13 cellular contexts compared by ENCODE assay signal in genomic region chr2:241112592-241112991, GRCh38. TPM values are rescaled to one million over a fixed set of nuclear protein-coding genes. Genes with fewer than 3 reads are reported as not detected.
DNase-seq lines count a peak whose midpoint lies in the region; ATAC-seq lines count a peak whose summit lies in the region.
"Had no signal": no experiment of that assay in that cellular context is flagged by ENCODE, and none has a peak within 500 bp of the region (broad histone marks: within the 10 kb centered on the region; RNA-seq: fewer than 3 reads in every experiment).

No MANE protein-coding gene starts in this region.

- POLR2A ChIA-PET in activated CD4-positive, alpha-beta T cell treated with anti-CD3 and anti-CD28 coated beads for 36 hours (lab: Charles Lee): interaction anchor here (1.1 kb wide), 1 partner anchor 10 kb away, joined by 3 read pairs; the partner anchor contains the start of gene MTERF4

- peaks cover 65% of the 10 kb centered on the region for H3K36me3 Mint-ChIP-seq in activated CD4-positive, alpha-beta T cell treated with anti-CD3 and anti-CD28 coated beads for 36 hours (ENCODE audit: low read depth)
- H3K36me3 Mint-ChIP-seq in T-helper 2 cell treated with Interferon-gamma antibody and Interleukin-4, amounts not matched to agents 5 μg/mL and 100 μg/mL, for 36 hours (ENCODE audit: low read depth): peaks cover 27% of the 10 kb centered on the region
- peaks cover 36% of the 10 kb centered on the region for H3K36me3 Mint-ChIP-seq in activated naive CD8-positive, alpha-beta T cell treated with anti-CD3 and anti-CD28 coated beads, Interleukin-2, amount 50 U/mL, for 24 hours (ENCODE audit: low read depth)

- intact Hi-C loops in activated CD4-positive, alpha-beta T cell treated with anti-CD3 and anti-CD28 coated beads for 36 hours (cut with DNase I, micrococcal nuclease): no loop called here

- peak; percentile 62 for ATAC-seq in activated CD4-positive, alpha-beta T cell treated with anti-CD3 and anti-CD28 coated beads for 36 hours
- peak; percentile 70 for ATAC-seq in activated naive CD8-positive, alpha-beta T cell treated with anti-CD3 and anti-CD28 coated beads, Interleukin-2, amount 50 U/mL, for 24 hours
- ATAC-seq in HG02973 (IDR thresholded peaks at IDR 0.05; ENCODE audit: unreplicated experiment) (no peak), HG03521 (IDR thresholded peaks at IDR 0.05; ENCODE audit: unreplicated experiment) (no peak)
- ATAC-seq: Panc1 had no signal

- H3K4me1 Mint-ChIP-seq in activated CD4-positive, alpha-beta T cell treated with anti-CD3 and anti-CD28 coated beads for 36 hours: peaks cover 31% of the 10 kb centered on the region
- H3K4me1 Mint-ChIP-seq in T-helper 2 cell treated with Interferon-gamma antibody and Interleukin-4, amounts not matched to agents 5 μg/mL and 100 μg/mL, for 36 hours (ENCODE audit: low read depth): peaks cover 13% of the 10 kb centered on the region
- peaks cover 49% of the 10 kb centered on the region for H3K4me1 Mint-ChIP-seq in activated naive CD8-positive, alpha-beta T cell treated with anti-CD3 and anti-CD28 coated beads, Interleukin-2, amount 50 U/mL, for 24 hours
- H3K4me1 Mint-ChIP-seq: neural crest cell had no signal

- CTCF ChIA-PET in activated CD4-positive, alpha-beta T cell treated with anti-CD3 and anti-CD28 coated beads for 36 hours (lab: Charles Lee): interaction anchor here (0.6 to 1.5 kb wide), 3 partner anchors 17 to 1341 kb away, joined by 3 to 6 read pairs (median 4); partner anchors contain the start of gene PPP1R7

- H3K4me3 Mint-ChIP-seq in activated CD4-positive, alpha-beta T cell treated with anti-CD3 and anti-CD28 coated beads for 36 hours: peak overlapping the region; percentile 57
- H3K4me3 Mint-ChIP-seq in T-helper 2 cell treated with Interferon-gamma antibody and Interleukin-4, amounts not matched to agents 5 μg/mL and 100 μg/mL, for 36 hours: peak overlapping the region; percentile 54
- H3K4me3 Mint-ChIP-seq in activated naive CD8-positive, alpha-beta T cell treated with anti-CD3 and anti-CD28 coated beads, Interleukin-2, amount 50 U/mL, for 24 hours: peak overlapping the region; percentile 72
- H3K4me3 Mint-ChIP-seq: neural crest cell had no signal

- peak; percentile 63 for DNase-seq in activated CD4-positive, alpha-beta T cell treated with anti-CD3 and anti-CD28 coated beads for 36 hours
- DNase-seq in activated CD4-positive, alpha-beta T cell treated with anti-CD3 and anti-CD28 coated beads for 1 hour: no peak
- DNase-seq in T-helper 2 cell treated with Interferon-gamma antibody and Interleukin-4, amounts not matched to agents 5 μg/mL and 100 μg/mL, for 36 hours (ENCODE audit: low spot score): no peak
- DNase-seq in activated naive CD8-positive, alpha-beta T cell treated with anti-CD3 and anti-CD28 coated beads, Interleukin-2, amount 50 U/mL, for 24 hours: peak; percentile 48
- peak; percentile 27 to 48 for DNase-seq in stimulated activated CD8-positive, alpha-beta memory T cell treated with anti-CD3 and anti-CD28 coated beads, Interleukin-7, amount 100 ng/mL, for 4 hours (ENCODE audit: low read depth in 2 of 2)
- DNase-seq in putamen (ENCODE audit: low spot score): no peak
- DNase-seq: adrenal gland, DMS 273 treated with DMSO at 0.1 percent for 48 hours, substantia nigra had no signal

- H3K27me3 Mint-ChIP-seq in activated CD4-positive, alpha-beta T cell treated with anti-CD3 and anti-CD28 coated beads for 36 hours: no peaks in the 10 kb centered on the region
- H3K27me3 Mint-ChIP-seq in T-helper 2 cell treated with Interferon-gamma antibody and Interleukin-4, amounts not matched to agents 5 μg/mL and 100 μg/mL, for 36 hours (ENCODE audit: low read depth): no peaks in the 10 kb centered on the region
- no peaks in the 10 kb centered on the region for H3K27me3 Mint-ChIP-seq in activated naive CD8-positive, alpha-beta T cell treated with anti-CD3 and anti-CD28 coated beads, Interleukin-2, amount 50 U/mL, for 24 hours

- no peaks in the 10 kb centered on the region for H3K9me3 Mint-ChIP-seq in activated CD4-positive, alpha-beta T cell treated with anti-CD3 and anti-CD28 coated beads for 36 hours (ENCODE audit: low read depth)
- no peaks in the 10 kb centered on the region for H3K9me3 Mint-ChIP-seq in T-helper 2 cell treated with Interferon-gamma antibody and Interleukin-4, amounts not matched to agents 5 μg/mL and 100 μg/mL, for 36 hours
- H3K9me3 Mint-ChIP-seq in activated naive CD8-positive, alpha-beta T cell treated with anti-CD3 and anti-CD28 coated beads, Interleukin-2, amount 50 U/mL, for 24 hours: no peaks in the 10 kb centered on the region
- H3K9me3 Mint-ChIP-seq: neural crest cell had no signal

- peak overlapping the region; percentile 86 for H3K27ac Mint-ChIP-seq in activated CD4-positive, alpha-beta T cell treated with anti-CD3 and anti-CD28 coated beads for 36 hours
- no peak overlapping the region for H3K27ac Mint-ChIP-seq in T-helper 2 cell treated with Interferon-gamma antibody and Interleukin-4, amounts not matched to agents 5 μg/mL and 100 μg/mL, for 36 hours
- peak overlapping the region; percentile 80 for H3K27ac Mint-ChIP-seq in activated naive CD8-positive, alpha-beta T cell treated with anti-CD3 and anti-CD28 coated beads, Interleukin-2, amount 50 U/mL, for 24 hours

RNA-seq across cellular contexts. Expression of gene MTERF4, which starts 10.5 kb away (rescaled TPM):
- total RNA-seq in activated CD4-positive, alpha-beta T cell treated with anti-CD3 and anti-CD28 coated beads for 36 hours: 10 to 100 TPM; 34.4 to 34.5 TPM

RNA-seq across cellular contexts. Expression of gene PASK, which starts 36.7 kb away (rescaled TPM):
- 10 to 100 TPM; 62.9 to 88.1 TPM for total RNA-seq in activated CD4-positive, alpha-beta T cell treated with anti-CD3 and anti-CD28 coated beads for 36 hours

RNA-seq across cellular contexts. Expression of gene PPP1R7, which starts 37.7 kb away (rescaled TPM):
- total RNA-seq in activated CD4-positive, alpha-beta T cell treated with anti-CD3 and anti-CD28 coated beads for 36 hours: 100 to 1,000 TPM; 104 to 129 TPM

Comparison
In these comparisons a context has a peak if more than half of its experiments do, and no peak if none do; other contexts are left out.
1. DNase-seq: peak in activated CD4-positive, alpha-beta T cell treated with anti-CD3 and anti-CD28 coated beads for 36 hours (single experiment), activated naive CD8-positive, alpha-beta T cell treated with anti-CD3 and anti-CD28 coated beads, Interleukin-2, amount 50 U/mL, for 24 hours (single experiment) and stimulated activated CD8-positive, alpha-beta memory T cell treated with anti-CD3 and anti-CD28 coated beads, Interleukin-7, amount 100 ng/mL, for 4 hours (2 of 2); none in activated CD4-positive, alpha-beta T cell treated with anti-CD3 and anti-CD28 coated beads for 1 hour (single experiment), T-helper 2 cell treated with Interferon-gamma antibody and Interleukin-4, amounts not matched to agents 5 μg/mL and 100 μg/mL, for 36 hours (single experiment) and putamen (single experiment).
2. ATAC-seq: peak in activated CD4-positive, alpha-beta T cell treated with anti-CD3 and anti-CD28 coated beads for 36 hours (single experiment) and activated naive CD8-positive, alpha-beta T cell treated with anti-CD3 and anti-CD28 coated beads, Interleukin-2, amount 50 U/mL, for 24 hours (single experiment); none in HG02973 (single experiment) and HG03521 (single experiment).
3. Peak in every context shown above with its lines, with median percentiles within 50 percentile points of each other: H3K4me3 Mint-ChIP-seq.